ENCODE assay signal across 28 cellular contexts in genomic region chr2:226078656-226079055, GRCh38.
A peak's percentile ranks its signal among the peaks of the same experiment; 100 is the strongest.
DNase-seq lines count a peak whose midpoint lies in the region; ATAC-seq and TF ChIP-seq lines count a peak whose summit lies in the region.
"Had no signal": no experiment of that assay in that cellular context is flagged by ENCODE, and none has a peak within 500 bp of the region (broad histone marks: within the 10 kb centered on the region; RNA-seq: fewer than 3 reads in every experiment).

No MANE protein-coding gene starts in this region.

- H3K36me3 Mint-ChIP-seq in activated T-helper 1 cell treated with anti-CD3 and anti-CD28 coated beads, Interleukin-12 subunit alpha, Interleukin-12 subunit beta, Interleukin-2, Interleukin-4 antibody, amounts not matched to agents 30 ng/mL and 10 ng/mL and 1 ng/mL, durations not matched to agents 14 hours and 24 hours and 36 hours (ENCODE audit: low read depth) = no peaks in the 10 kb centered on the region
- H3K36me3 Mint-ChIP-seq: CD8-positive, alpha-beta memory T cell had no signal

- no peak overlapping the region for H3K27ac Mint-ChIP-seq in activated T-helper 1 cell treated with anti-CD3 and anti-CD28 coated beads, Interleukin-12 subunit alpha, Interleukin-12 subunit beta, Interleukin-2, Interleukin-4 antibody, amounts not matched to agents 30 ng/mL and 10 ng/mL and 1 ng/mL, durations not matched to agents 14 hours and 24 hours and 36 hours
- H3K27ac Mint-ChIP-seq: CD8-positive, alpha-beta memory T cell; stimulated activated naive CD8-positive, alpha-beta T cell treated with anti-CD3 and anti-CD28 coated beads, Interleukin-15, Interleukin-2, amounts not matched to agents 100 ng/mL and 50 ng/mL, for 24 hours; T-helper 1 cell treated with Interleukin-12 subunit alpha and Interleukin-12 subunit beta and Interleukin-4 antibody, amounts not matched to agents 30 μg/mL and 1 μg/mL, for 36 hours had no signal

- no peaks in the 10 kb centered on the region for H3K36me3 ChIP-seq in osteoblast (ENCODE audit: insufficient read depth, low read length)
- H3K36me3 ChIP-seq: ascending aorta, colonic mucosa, right atrium auricular region had no signal

- H3K4me3 Mint-ChIP-seq in activated T-helper 1 cell treated with anti-CD3 and anti-CD28 coated beads, Interleukin-12 subunit alpha, Interleukin-12 subunit beta, Interleukin-2, Interleukin-4 antibody, amounts not matched to agents 30 ng/mL and 10 ng/mL and 1 ng/mL, durations not matched to agents 14 hours and 24 hours and 36 hours = no peak overlapping the region
- H3K4me3 Mint-ChIP-seq: CD8-positive, alpha-beta memory T cell; neural crest cell; stimulated activated naive CD8-positive, alpha-beta T cell treated with anti-CD3 and anti-CD28 coated beads, Interleukin-15, Interleukin-2, amounts not matched to agents 100 ng/mL and 50 ng/mL, for 24 hours; T-helper 1 cell treated with Interleukin-12 subunit alpha and Interleukin-12 subunit beta and Interleukin-4 antibody, amounts not matched to agents 30 μg/mL and 1 μg/mL, for 36 hours had no signal

- H3K4me2 ChIP-seq in osteoblast (ENCODE audit: insufficient read depth, low read length) = no peak overlapping the region

- H3K9me3 Mint-ChIP-seq in activated T-helper 1 cell treated with anti-CD3 and anti-CD28 coated beads, Interleukin-12 subunit alpha, Interleukin-12 subunit beta, Interleukin-2, Interleukin-4 antibody, amounts not matched to agents 30 ng/mL and 10 ng/mL and 1 ng/mL, durations not matched to agents 14 hours and 24 hours and 36 hours = no peaks in the 10 kb centered on the region
- H3K9me3 Mint-ChIP-seq: CD8-positive, alpha-beta memory T cell; stimulated activated naive CD8-positive, alpha-beta T cell treated with anti-CD3 and anti-CD28 coated beads, Interleukin-15, Interleukin-2, amounts not matched to agents 100 ng/mL and 50 ng/mL, for 24 hours; T-helper 1 cell treated with Interleukin-12 subunit alpha and Interleukin-12 subunit beta and Interleukin-4 antibody, amounts not matched to agents 30 μg/mL and 1 μg/mL, for 36 hours had no signal

- intact Hi-C loops in activated T-helper 1 cell treated with anti-CD3 and anti-CD28 coated beads, Interleukin-12 subunit alpha, Interleukin-12 subunit beta, Interleukin-2, Interleukin-4 antibody, amounts not matched to agents 30 ng/mL and 10 ng/mL and 1 ng/mL, durations not matched to agents 14 hours and 24 hours and 36 hours (cut with micrococcal nuclease) = no loop called here

- H3K27me3 ChIP-seq in osteoblast (ENCODE audit: insufficient read depth, low read length) = no peaks in the 10 kb centered on the region
- H3K27me3 ChIP-seq: ascending aorta, colonic mucosa, right atrium auricular region had no signal

- H3K4me1 ChIP-seq in osteoblast (ENCODE audit: insufficient read depth, low read length) = peaks cover 37% of the 10 kb centered on the region
- H3K4me1 ChIP-seq: ascending aorta, colonic mucosa, right atrium auricular region had no signal

- H3K27ac ChIP-seq in osteoblast (ENCODE audit: low read depth, low read length) = peak overlapping the region; percentile 74
- H3K27ac ChIP-seq: ascending aorta, colonic mucosa, parathyroid adenoma, right atrium auricular region, SK-N-MC had no signal

- no peak for TF ChIP-seq CTCF in osteoblast (IDR thresholded peaks at IDR 0.05; ENCODE audit: extremely low read depth, low read depth, low read length)

- H3K27me3 Mint-ChIP-seq in activated T-helper 1 cell treated with anti-CD3 and anti-CD28 coated beads, Interleukin-12 subunit alpha, Interleukin-12 subunit beta, Interleukin-2, Interleukin-4 antibody, amounts not matched to agents 30 ng/mL and 10 ng/mL and 1 ng/mL, durations not matched to agents 14 hours and 24 hours and 36 hours (ENCODE audit: insufficient read depth) = no peaks in the 10 kb centered on the region
- H3K27me3 Mint-ChIP-seq: CD8-positive, alpha-beta memory T cell; stimulated activated naive CD8-positive, alpha-beta T cell treated with anti-CD3 and anti-CD28 coated beads, Interleukin-15, Interleukin-2, amounts not matched to agents 100 ng/mL and 50 ng/mL, for 24 hours had no signal

- H2AFZ ChIP-seq in osteoblast (ENCODE audit: low read length) = no peak overlapping the region
- H2AFZ ChIP-seq: parathyroid adenoma had no signal

- H4K20me1 ChIP-seq in osteoblast (ENCODE audit: insufficient read depth, low read length) = no peaks in the 10 kb centered on the region

- ATAC-seq in esophagus mucosa (peak; percentile 82), left lobe of liver (no peak)
- ATAC-seq: activated CD4-positive, CD25-positive, alpha-beta regulatory T cell treated with anti-CD3 and anti-CD28 coated beads, Interleukin-2, amount 50 U/mL, for 24 hours; left cardiac atrium had no signal

- peak; percentile 66 for DNase-seq in ELR (ENCODE audit: low read depth)
- DNase-seq in M059J (ENCODE audit: low read depth) = peak; percentile 40
- no peak for DNase-seq in osteoblast (ENCODE audit: insufficient read length, low spot score, missing footprints)
- DNase-seq in iPS-NIHi11 (ENCODE audit: low spot score) = no peak
- DNase-seq in left lobe of liver (ENCODE audit: low spot score) = no peak
- no peak for DNase-seq in activated T-helper 1 cell treated with anti-CD3 and anti-CD28 coated beads, Interleukin-12 subunit alpha, Interleukin-12 subunit beta, Interleukin-2, Interleukin-4 antibody, amounts not matched to agents 30 ng/mL and 10 ng/mL and 1 ng/mL, durations not matched to agents 14 hours and 24 hours and 36 hours (ENCODE audit: low spot score)
- DNase-seq: ACHN; activated CD4-positive, alpha-beta T cell treated with anti-CD3 and anti-CD28 coated beads, Interleukin-2, amount 50 U/mL, for 4 hours; activated T-cell treated with anti-CD3 and anti-CD28 coated beads, Interleukin-2, amount 50 U/mL, for 48 hours; CD8-positive, alpha-beta memory T cell; colonic mucosa; effector CD4-positive, alpha-beta T cell; left cardiac atrium; NCI-H1092 treated with DMSO at 0.1 percent for 48 hours; NCI-H1694 treated with DMSO at 0.1 percent for 48 hours; NCI-H446; NCI-H774; stimulated activated CD4-positive, alpha-beta T cell treated with anti-CD3 and anti-CD28 coated beads, Interleukin-2, amount 100 ng/mL, for 24 hours; stimulated activated CD8-positive, alpha-beta memory T cell treated with anti-CD3 and anti-CD28 coated beads, Interleukin-4, amount 100 ng/mL, for 48 hours had no signal

- no peaks in the 10 kb centered on the region for H3K4me1 Mint-ChIP-seq in activated T-helper 1 cell treated with anti-CD3 and anti-CD28 coated beads, Interleukin-12 subunit alpha, Interleukin-12 subunit beta, Interleukin-2, Interleukin-4 antibody, amounts not matched to agents 30 ng/mL and 10 ng/mL and 1 ng/mL, durations not matched to agents 14 hours and 24 hours and 36 hours (ENCODE audit: low read depth)
- H3K4me1 Mint-ChIP-seq: CD8-positive, alpha-beta memory T cell; neural crest cell had no signal

- no peak overlapping the region for H3K4me3 ChIP-seq in osteoblast (ENCODE audit: insufficient read depth, low read length)
- H3K4me3 ChIP-seq: ascending aorta, colonic mucosa, right atrium auricular region, SK-N-MC had no signal

- no peaks in the 10 kb centered on the region for H3K9me3 ChIP-seq in osteoblast (ENCODE audit: low read depth, low read length)
- H3K9me3 ChIP-seq: ascending aorta, colonic mucosa, right atrium auricular region had no signal

- no peaks in the 10 kb centered on the region for H3K79me2 ChIP-seq in osteoblast (ENCODE audit: insufficient read depth, low read length)
- H3K79me2 ChIP-seq: parathyroid adenoma had no signal

Comparison
In these comparisons a context has a peak if more than half of its experiments do, and no peak if none do; other contexts are left out.
1. DNase-seq: peak in ELR (single experiment) and M059J (single experiment); none in osteoblast (single experiment), iPS-NIHi11 (single experiment), left lobe of liver (single experiment) and activated T-helper 1 cell treated with anti-CD3 and anti-CD28 coated beads, Interleukin-12 subunit alpha, Interleukin-12 subunit beta, Interleukin-2, Interleukin-4 antibody, amounts not matched to agents 30 ng/mL and 10 ng/mL and 1 ng/mL, durations not matched to agents 14 hours and 24 hours and 36 hours (single experiment).